ENCODE assay signal across 28 cellular contexts in genomic region chr15:54345827-54346226, GRCh38.
"Had no signal": no experiment of that assay in that cellular context is flagged by ENCODE, and none has a peak within 500 bp of the region (broad histone marks: within the 10 kb centered on the region; RNA-seq: fewer than 3 reads in every experiment).

No MANE protein-coding gene starts in this region.

- H3K36me3 Mint-ChIP-seq: stimulated activated effector memory CD8-positive, alpha-beta T cell treated with anti-CD3 and anti-CD28 coated beads, Interleukin-12 subunit alpha, Interleukin-12 subunit beta, amount 100 ng/mL, for 72 hours; stimulated activated memory B cell treated with anti-CD40 and anti-IgM and Interleukin-4, amounts not matched to agents 10 μg/mL and 1 μg/mL and 100 μg/mL, for 72 hours; type B pancreatic cell had no signal

- H3K4me3 Mint-ChIP-seq: stimulated activated effector memory CD8-positive, alpha-beta T cell treated with anti-CD3 and anti-CD28 coated beads, Interleukin-12 subunit alpha, Interleukin-12 subunit beta, amount 100 ng/mL, for 72 hours; stimulated activated memory B cell treated with anti-CD40 and anti-IgM and Interleukin-4, amounts not matched to agents 10 μg/mL and 1 μg/mL and 100 μg/mL, for 72 hours; stimulated activated naive B cell treated with anti-CD40 and anti-IgM and Interleukin-4, amounts not matched to agents 10 μg/mL and 1 μg/mL and 100 μg/mL, for 72 hours; stimulated activated naive CD8-positive, alpha-beta T cell treated with anti-CD3 and anti-CD28 coated beads, Interleukin-15, amount 100 ng/mL, for 72 hours; stimulated activated naive CD8-positive, alpha-beta T cell treated with anti-CD3 and anti-CD28 coated beads, Interleukin-15, Interleukin-2, amounts not matched to agents 100 ng/mL and 50 ng/mL, for 24 hours; type B pancreatic cell had no signal

- ATAC-seq: stimulated activated effector memory CD8-positive, alpha-beta T cell treated with anti-CD3 and anti-CD28 coated beads, Interleukin-12 subunit alpha, Interleukin-12 subunit beta, amount 100 ng/mL, for 72 hours; stimulated activated memory B cell treated with anti-CD40 and anti-IgM and Interleukin-4, amounts not matched to agents 10 μg/mL and 1 μg/mL and 100 μg/mL, for 72 hours; stimulated activated naive B cell treated with anti-CD40 and anti-IgM and Interleukin-4, amounts not matched to agents 10 μg/mL and 1 μg/mL and 100 μg/mL, for 72 hours; stimulated activated naive CD8-positive, alpha-beta T cell treated with anti-CD3 and anti-CD28 coated beads, Interleukin-15, amount 100 ng/mL, for 72 hours; stimulated activated naive CD8-positive, alpha-beta T cell treated with anti-CD3 and anti-CD28 coated beads, Interleukin-15, Interleukin-2, amounts not matched to agents 100 U/mL and 50 U/mL, for 24 hours; upper lobe of right lung had no signal

- DNase-seq: stimulated activated CD4-positive, alpha-beta T cell treated with anti-CD3 and anti-CD28 coated beads, Interleukin-2, amount 100 ng/mL, for 48 hours; stimulated activated CD4-positive, alpha-beta T cell treated with anti-CD3 and anti-CD28 coated beads, Interleukin-4, amount 100 ng/mL, for 1 hour; stimulated activated CD4-positive, alpha-beta T cell treated with anti-CD3 and anti-CD28 coated beads, Interleukin-4, amount 100 ng/mL, for 24 hours; stimulated activated CD4-positive, alpha-beta T cell treated with anti-CD3 and anti-CD28 coated beads, Interleukin-4, amount 100 ng/mL, for 4 hours; stimulated activated CD8-positive, alpha-beta memory T cell treated with anti-CD3 and anti-CD28 coated beads, Interleukin-4, amount 100 ng/mL, for 48 hours; stimulated activated naive B cell treated with anti-CD40 and anti-IgM and Interleukin-4, amounts not matched to agents 10 μg/mL and 1 μg/mL and 100 μg/mL, for 72 hours; stimulated activated naive CD4-positive, alpha-beta T cell; stimulated activated naive CD4-positive, alpha-beta T cell treated with Interleukin-2 at 50 U/mL for 16 hours; stimulated activated naive CD8-positive, alpha-beta T cell treated with anti-CD3 and anti-CD28 coated beads, Interleukin-15, amount 100 ng/mL, for 72 hours; stimulated activated naive CD8-positive, alpha-beta T cell treated with anti-CD3 and anti-CD28 coated beads, Interleukin-15, Interleukin-2, amounts not matched to agents 100 U/mL and 50 U/mL, for 24 hours; stomach; testis; thyroid gland; tibial artery; transverse colon; trophoblast cell; upper lobe of left lung; upper lobe of right lung; uterus had no signal

- H3K27me3 Mint-ChIP-seq: stimulated activated memory B cell treated with anti-CD40 and anti-IgM and Interleukin-4, amounts not matched to agents 10 μg/mL and 1 μg/mL and 100 μg/mL, for 72 hours; stimulated activated naive B cell treated with anti-CD40 and anti-IgM and Interleukin-4, amounts not matched to agents 10 μg/mL and 1 μg/mL and 100 μg/mL, for 72 hours; stimulated activated naive CD8-positive, alpha-beta T cell treated with anti-CD3 and anti-CD28 coated beads, Interleukin-15, amount 100 ng/mL, for 72 hours; stimulated activated naive CD8-positive, alpha-beta T cell treated with anti-CD3 and anti-CD28 coated beads, Interleukin-15, Interleukin-2, amounts not matched to agents 100 ng/mL and 50 ng/mL, for 24 hours; type B pancreatic cell had no signal

- H3K27ac ChIP-seq: stomach, suprapubic skin, testis, thoracic aorta, thyroid gland, tibial artery, tibial nerve, transverse colon, upper lobe of left lung, upper lobe of right lung, uterus, vagina had no signal

- H3K36me3 ChIP-seq: stomach, suprapubic skin, thoracic aorta, thyroid gland, tibial artery, tibial nerve, transverse colon, upper lobe of left lung, upper lobe of right lung, uterus, vagina had no signal

- H3K4me3 ChIP-seq: stomach, suprapubic skin, testis, thoracic aorta, thyroid gland, tibial artery, tibial nerve, transverse colon, upper lobe of left lung, upper lobe of right lung, uterus, vagina had no signal

- H3K9me3 ChIP-seq: stomach, testis, thoracic aorta, thyroid gland, tibial artery, tibial nerve, transverse colon, upper lobe of left lung, upper lobe of right lung, uterus, vagina had no signal

- H3K27me3 ChIP-seq: stomach, suprapubic skin, testis, thyroid gland, tibial artery, tibial nerve, transverse colon, upper lobe of left lung, upper lobe of right lung, vagina had no signal

- H3K27ac Mint-ChIP-seq: stimulated activated effector memory CD8-positive, alpha-beta T cell treated with anti-CD3 and anti-CD28 coated beads, Interleukin-12 subunit alpha, Interleukin-12 subunit beta, amount 100 ng/mL, for 72 hours; stimulated activated memory B cell treated with anti-CD40 and anti-IgM and Interleukin-4, amounts not matched to agents 10 μg/mL and 1 μg/mL and 100 μg/mL, for 72 hours; stimulated activated naive B cell treated with anti-CD40 and anti-IgM and Interleukin-4, amounts not matched to agents 10 μg/mL and 1 μg/mL and 100 μg/mL, for 72 hours; stimulated activated naive CD8-positive, alpha-beta T cell treated with anti-CD3 and anti-CD28 coated beads, Interleukin-15, amount 100 ng/mL, for 72 hours; stimulated activated naive CD8-positive, alpha-beta T cell treated with anti-CD3 and anti-CD28 coated beads, Interleukin-15, Interleukin-2, amounts not matched to agents 100 ng/mL and 50 ng/mL, for 24 hours; type B pancreatic cell had no signal

- H3K4me1 ChIP-seq: stomach, suprapubic skin, testis, thyroid gland, tibial nerve, transverse colon, upper lobe of left lung, upper lobe of right lung, uterus, vagina had no signal

- FAIRE-seq: urothelium cell line had no signal

- H3K4me1 Mint-ChIP-seq: stimulated activated effector memory CD8-positive, alpha-beta T cell treated with anti-CD3 and anti-CD28 coated beads, Interleukin-12 subunit alpha, Interleukin-12 subunit beta, amount 100 ng/mL, for 72 hours; stimulated activated memory B cell treated with anti-CD40 and anti-IgM and Interleukin-4, amounts not matched to agents 10 μg/mL and 1 μg/mL and 100 μg/mL, for 72 hours; stimulated activated naive CD8-positive, alpha-beta T cell treated with anti-CD3 and anti-CD28 coated beads, Interleukin-15, amount 100 ng/mL, for 72 hours had no signal
